Comparison of ENCODE assay signal across 8 cellular contexts in the genomic region with DNA sequence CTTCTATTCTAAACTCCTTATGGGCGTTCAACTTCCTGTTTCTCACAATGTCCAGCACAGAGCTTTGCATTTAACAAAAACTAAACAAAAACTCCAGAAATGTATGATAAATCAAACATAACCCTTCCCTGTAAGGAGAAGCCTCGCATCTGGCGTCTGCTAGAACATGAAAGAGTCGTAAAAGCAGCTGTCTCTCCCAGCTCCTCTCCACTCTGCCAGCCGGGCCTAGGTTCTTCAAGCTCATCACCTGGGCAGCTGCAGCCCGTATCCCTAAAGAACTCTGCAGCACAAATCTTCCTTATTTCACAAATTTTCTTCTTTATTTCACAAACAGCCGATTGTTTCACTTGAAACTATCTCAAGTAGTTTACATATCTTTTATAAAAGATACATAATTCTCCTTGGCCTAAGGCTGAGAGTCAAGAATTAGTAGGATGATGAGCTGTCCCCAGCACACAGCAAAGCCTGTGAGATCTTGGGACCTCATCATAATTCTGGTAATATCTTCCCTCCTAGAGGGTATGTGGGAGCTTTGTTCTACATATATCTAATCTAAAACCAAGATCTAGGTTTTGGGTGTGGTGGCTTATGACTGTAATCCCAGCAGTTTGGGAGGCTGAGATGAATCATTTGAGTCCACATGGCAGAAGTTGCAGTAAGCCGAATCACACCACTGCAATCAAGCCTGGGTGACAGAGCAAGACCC. TPM values are rescaled to one million over a fixed set of nuclear protein-coding genes. Genes with fewer than 3 reads are reported as not detected.
DNase-seq lines count a peak whose midpoint lies in the region; ATAC-seq, FAIRE-seq and TF ChIP-seq lines count a peak whose summit lies in the region.

No MANE protein-coding gene starts in this region.

- WGBS in SK-N-SH (ENCODE audit: low lambda C conversion rate), result 57% methylated on average over 8 of the region's 8 CpGs

- H3K9me3 ChIP-seq in SK-N-SH, result no peaks in the 10 kb centered on the region
- H3K9me3 ChIP-seq in endothelial cell of umbilical vein (replicated peaks; ENCODE audit: control insufficient read depth, insufficient read depth, low read length), result no peaks in the 10 kb centered on the region
- H3K9me3 ChIP-seq in skeletal muscle satellite cell (replicated peaks; ENCODE audit: low read length), result no peaks in the 10 kb centered on the region

- TF ChIP-seq RAD21 in SK-N-SH (IDR thresholded peaks at IDR 0.05; ENCODE audit: low read length), result no peak

- H3K9me3 Mint-ChIP-seq in Calu3 (ENCODE audit: low read depth, unreplicated experiment), result no peaks in the 10 kb centered on the region

- H3K4me2 ChIP-seq in SK-N-SH, result peak overlapping the region; percentile 34; the same call in 1 of the 2 replicates
- peak overlapping the region; percentile 14 for H3K4me2 ChIP-seq in endothelial cell of umbilical vein (ENCODE audit: insufficient read depth, low read length)
- H3K4me2 ChIP-seq in skeletal muscle satellite cell (ENCODE audit: low read length), result peak overlapping the region; percentile 13

- no peak for TF ChIP-seq POLR2A in endothelial cell of umbilical vein (IDR thresholded peaks at IDR 0.05; ENCODE audit: low read depth, low read length)

- no peaks in the 10 kb centered on the region for H3K9me1 ChIP-seq in endothelial cell of umbilical vein (replicated peaks; ENCODE audit: control insufficient read depth, extremely low read depth, insufficient read depth, low read length)

- peaks cover 85% of the 10 kb centered on the region for H3K36me3 Mint-ChIP-seq in Calu3 (ENCODE audit: insufficient read depth, unreplicated experiment)

- H2AFZ ChIP-seq in SK-N-SH (ENCODE audit: low read depth) (no peak overlapping the region), endothelial cell of umbilical vein (ENCODE audit: low read depth, low read length) (no peak overlapping the region)

- H3K9ac ChIP-seq in SK-N-SH (peak overlapping the region; percentile 56; the same call in 1 of the 2 replicates), endothelial cell of umbilical vein (replicated peaks; ENCODE audit: extremely low read depth, insufficient read depth, low read length) (peak overlapping the region; percentile 11), skeletal muscle satellite cell (ENCODE audit: low read depth, low read length) (peak overlapping the region; percentile 40)

- FAIRE-seq in endothelial cell of umbilical vein (lab: Jason Lieb, UNC) (peak; percentile 55), D721Med (lab: Jason Lieb, UNC) (no peak)

- H3K36me3 ChIP-seq in SK-N-SH (replicated peaks in 1 of 2; ENCODE audit: control insufficient read depth in 1 of 2, insufficient read depth in 2 of 2, low read length in 1 of 2), result peaks cover 52 to 69% of the 10 kb centered on the region in 2 experiments
- H3K36me3 ChIP-seq in endothelial cell of umbilical vein (ENCODE audit: control insufficient read depth in 2 of 2, extremely low read depth in 1 of 2, insufficient read depth in 2 of 2, low read length in 2 of 2), result peaks cover 24 to 54% of the 10 kb centered on the region in 2 experiments
- peaks cover 80% of the 10 kb centered on the region for H3K36me3 ChIP-seq in skeletal muscle satellite cell (ENCODE audit: insufficient read depth, low read length)

- CTCF ChIA-PET in Calu3 (lab: Charles Lee), result interaction anchor here (0.7 to 1.3 kb wide), 4 partner anchors 8 to 1826 kb away, joined by 3 to 11 read pairs (median 8); no protein-coding TSS in a partner anchor
- CTCF ChIA-PET in SK-N-SH (lab: Yijun Ruan, JAX), result interaction anchor here (0.7 to 7.0 kb wide), 10 partner anchors 12 to 554 kb away, joined by 3 to 124 read pairs (median 4); no protein-coding TSS in a partner anchor
- CTCF ChIA-PET in endothelial cell of umbilical vein (lab: Charles Lee), result interaction anchor here (1.4 to 7.3 kb wide), 10 partner anchors 8 to 158 kb away, joined by 3 to 84 read pairs (median 11); no protein-coding TSS in a partner anchor

- H4K20me1 ChIP-seq in SK-N-SH (ENCODE audit: insufficient read depth) (peaks cover 77% of the 10 kb centered on the region), endothelial cell of umbilical vein (replicated peaks; ENCODE audit: control insufficient read depth, extremely low read depth, insufficient read depth, low read length) (peaks cover 8% of the 10 kb centered on the region)

- no peak for DNase-seq in Calu3
- no peak for DNase-seq in SK-N-SH
- no peak for DNase-seq in endothelial cell of umbilical vein (ENCODE audit: low read depth, low spot score)
- DNase-seq in D721Med (ENCODE audit: insufficient read length, low spot score), result no peak
- DNase-seq in D341Med (ENCODE audit: low spot score), result no peak
- no peak for DNase-seq in HuH-7.5 (ENCODE audit: low spot score)

- H3K27me3 Mint-ChIP-seq in Calu3 (ENCODE audit: unreplicated experiment), result no peaks in the 10 kb centered on the region

- peaks cover 81% of the 10 kb centered on the region for H3F3A ChIP-seq in SK-N-SH (replicated peaks; ENCODE audit: insufficient read depth)

- BruUV-seq in Calu3 (replicated peaks; lab: Mats Ljungman, UMichigan), result no TSS peak
- no TSS peak for BruUV-seq in endothelial cell of umbilical vein (replicated peaks; lab: Mats Ljungman, UMichigan)

- intact Hi-C loops in Calu3 (cut with micrococcal nuclease; ENCODE audit: unreplicated experiment), result no loop called here
- intact Hi-C loops in endothelial cell of umbilical vein (cut with micrococcal nuclease), result loop anchor here (5.0 kb wide), 2 partner anchors 35 to 145 kb away; a partner anchor contains a TSS

- POLR2A ChIA-PET in SK-N-SH (lab: Yijun Ruan, JAX) (no interaction called here), endothelial cell of umbilical vein (lab: Charles Lee) (interaction anchor here (0.9 to 1.6 kb wide), 6 partner anchors 8 to 35 kb away, joined by 3 to 5 read pairs (median 3); a partner anchor contains a TSS)

- H3K27ac Mint-ChIP-seq in Calu3 (ENCODE audit: unreplicated experiment), result peak overlapping the region; percentile 89

- TF ChIP-seq CTCF in Calu3 (IDR thresholded peaks at IDR 0.05; ENCODE audit: unreplicated experiment), result no peak
- no peak for TF ChIP-seq CTCF in SK-N-SH (IDR thresholded peaks at IDR 0.05)
- no peak for TF ChIP-seq CTCF in endothelial cell of umbilical vein (IDR thresholded peaks at IDR 0.05; ENCODE audit: extremely low read depth in 1 of 2, insufficient read depth in 1 of 2, low read depth in 1 of 2, low read length in 2 of 2)
- TF ChIP-seq CTCF in D721Med (IDR thresholded peaks at IDR 0.05; ENCODE audit: insufficient read depth, missing control alignments), result no peak

- H3K9me2 ChIP-seq in SK-N-SH, result no peaks in the 10 kb centered on the region

- ATAC-seq in GM21381 (IDR thresholded peaks at IDR 0.05; ENCODE audit: unreplicated experiment), result no peak

- H3K4me3 ChIP-seq in SK-N-SH (ENCODE audit: low read depth in 2 of 2, low read length in 1 of 2) (no peak overlapping the region), endothelial cell of umbilical vein (replicated peaks in 1 of 3; ENCODE audit: insufficient read depth in 1 of 3, low read depth in 1 of 3, low read length in 3 of 3) (no peak overlapping the region), skeletal muscle satellite cell (ENCODE audit: low read length) (no peak overlapping the region)

- TF ChIP-seq EP300 in SK-N-SH (IDR thresholded peaks at IDR 0.05; ENCODE audit: borderline replicate concordance in 1 of 2, low read depth in 1 of 2, low read length in 1 of 2), result 0 out of 4 replicates have a peak, but pooled peaks of 1 of the 2 experiments have one; percentile 12

- H3K27ac ChIP-seq in SK-N-SH (ENCODE audit: low read depth in 2 of 2, low read length in 1 of 2) (peak overlapping the region; percentile 65 to 97), endothelial cell of umbilical vein (ENCODE audit: insufficient read depth, low read depth, low read length) (peak overlapping the region; percentile 23)

- peak overlapping the region; percentile 10 for H3K4me3 Mint-ChIP-seq in Calu3 (ENCODE audit: low read depth, unreplicated experiment)

- H3K27me3 ChIP-seq in SK-N-SH (ENCODE audit: insufficient read depth) (no peaks in the 10 kb centered on the region), endothelial cell of umbilical vein (ENCODE audit: control insufficient read depth in 2 of 2, insufficient read depth in 2 of 2, low read length in 2 of 2) (no peaks in the 10 kb centered on the region), skeletal muscle satellite cell (ENCODE audit: control insufficient read depth, insufficient read depth, low read length) (no peaks in the 10 kb centered on the region)

- H3K4me1 ChIP-seq in SK-N-SH (ENCODE audit: control insufficient read depth in 1 of 2, insufficient read depth in 2 of 2, low read depth in 1 of 2, low read length in 1 of 2) (peaks cover 27 to 38% of the 10 kb centered on the region in 2 experiments), endothelial cell of umbilical vein (ENCODE audit: control insufficient read depth, extremely low read depth, insufficient read depth, low read length) (peaks cover 46% of the 10 kb centered on the region), skeletal muscle satellite cell (ENCODE audit: control insufficient read depth, insufficient read depth, low read length) (peaks cover 67% of the 10 kb centered on the region)

- dilution Hi-C loops in endothelial cell of umbilical vein (cut with MboI; ENCODE audit: extremely low pct_ligation_motif_present, low sequenced_read_pairs), result no loop called here

- H3K79me2 ChIP-seq in SK-N-SH (ENCODE audit: insufficient read depth) (peaks cover 75% of the 10 kb centered on the region), endothelial cell of umbilical vein (ENCODE audit: control insufficient read depth, insufficient read depth, low read length) (peaks cover 71% of the 10 kb centered on the region)

- H3K4me1 Mint-ChIP-seq in Calu3 (ENCODE audit: low read depth, unreplicated experiment), result peaks cover 67% of the 10 kb centered on the region

TF ChIP-seq in SK-N-SH, 30 proteins besides CTCF, POLR2A, EP300 and RAD21 (continues in another document):
- TF ChIP-seq SIN3A (IDR thresholded peaks at IDR 0.05; ENCODE audit: borderline replicate concordance, low read depth, low read length), result 0 out of 2 replicates have a peak, but pooled peaks have one; percentile 57

TF ChIP-seq in endothelial cell of umbilical vein, 7 proteins besides CTCF, POLR2A, EP300 and RAD21 (continues in another document):
- peak; percentile 74 for TF ChIP-seq GATA2 (IDR thresholded peaks at IDR 0.05; ENCODE audit: insufficient read depth, insufficient read length, low read depth, low read length)

RNA-seq across cellular contexts. Expression of a gene that starts 35.3 kb away (rescaled TPM):
- total RNA-seq in Calu3 (2022) (3,100 and 3,305 TPM in 2 replicates), endothelial cell of umbilical vein (2,636 and 2,725 TPM in 2 replicates)
- polyA plus RNA-seq in SK-N-SH (2012; rRNA removed) (4,669 and 5,711 TPM in 2 replicates), endothelial cell of umbilical vein (2,745 and 3,299 TPM in 2 replicates)
- polyA plus RNA-seq in SK-N-SH (2012; cell fraction: cytosol; rRNA removed), result 5,477 and 5,705 TPM in 2 replicates
- 2,958 and 4,347 TPM in 2 replicates for polyA plus RNA-seq in SK-N-SH (2012; cell fraction: nucleus; rRNA removed)
- polyA plus RNA-seq in endothelial cell of umbilical vein (2011; cell fraction: cytosol; rRNA removed), result 4,765 and 4,884 TPM in 2 replicates
- 2,911 and 3,170 TPM in 2 replicates for polyA plus RNA-seq in endothelial cell of umbilical vein (2011; cell fraction: nucleus; rRNA removed)
- polyA plus RNA-seq in endothelial cell of umbilical vein (2012), result 3,482 and 4,382 TPM in 2 replicates
- polyA minus RNA-seq in endothelial cell of umbilical vein, result 3,299 and 3,540 TPM in 2 replicates
- 533 TPM for polyA minus RNA-seq in endothelial cell of umbilical vein (2011; cell fraction: cytosol; rRNA and poly(A)+ RNA removed)
- polyA minus RNA-seq in endothelial cell of umbilical vein (2011; cell fraction: nucleus; rRNA and poly(A)+ RNA removed), result 990 and 1,101 TPM in 2 replicates
- total RNA-seq in skeletal muscle satellite cell (2012; rRNA removed), result 4,583 and 5,218 TPM in 2 replicates
